8 cellular contexts compared by ENCODE assay signal in the genomic region with DNA sequence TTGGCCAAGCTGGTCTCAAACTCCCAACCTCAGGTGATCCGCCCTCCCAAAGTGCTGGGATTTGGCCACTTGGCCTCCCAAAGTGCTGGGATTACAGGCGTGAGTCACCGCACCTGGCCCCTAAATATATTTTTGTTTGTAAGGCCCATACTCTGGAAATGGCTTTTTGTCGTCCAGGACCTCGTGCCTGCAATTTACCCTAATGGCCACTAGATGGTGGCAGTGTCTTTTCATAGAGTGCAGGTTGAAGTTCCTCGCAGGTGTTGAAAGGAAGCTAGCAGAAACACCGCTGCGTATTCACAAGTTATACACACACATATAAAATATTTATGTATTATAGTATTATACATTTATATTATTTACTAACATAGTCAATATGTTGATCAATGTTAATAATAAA.
DNase-seq lines count a peak whose midpoint lies in the region; ATAC-seq, FAIRE-seq and TF ChIP-seq lines count a peak whose summit lies in the region.

No MANE protein-coding gene starts in this region.

- CTCF ChIA-PET in CD4-positive, alpha-beta T cell (lab: Charles Lee): no interaction called here

- H3K4me3 Mint-ChIP-seq in CD4-positive, alpha-beta T cell: no peak overlapping the region

- H3K9ac ChIP-seq in GM23248 (no peak overlapping the region), keratinocyte (ENCODE audit: control insufficient read depth, extremely low read depth, insufficient read depth, low read length) (no peak overlapping the region)

- H3K4me2 ChIP-seq in GM23248 (ENCODE audit: unreplicated experiment) (no peak overlapping the region), keratinocyte (ENCODE audit: control insufficient read depth, extremely low read depth, insufficient read depth, low read depth, low read length) (no peak overlapping the region)

- FAIRE-seq in keratinocyte (lab: Jason Lieb, UNC): no peak

- H3K4me1 ChIP-seq in GM23248 (ENCODE audit: insufficient read depth): peaks cover 10% of the 10 kb centered on the region; the same call in 1 of the 2 replicates
- no peaks in the 10 kb centered on the region for H3K4me1 ChIP-seq in keratinocyte (ENCODE audit: control insufficient read depth, extremely low read depth, insufficient read depth, low read length)

- no peak for ATAC-seq in CD4-positive, alpha-beta T cell (ENCODE audit: poor library complexity)
- no peak for ATAC-seq in HG02798 (IDR thresholded peaks at IDR 0.05; ENCODE audit: poor library complexity, unreplicated experiment)
- no peak for ATAC-seq in GM21381 (IDR thresholded peaks at IDR 0.05; ENCODE audit: unreplicated experiment)
- no peak for ATAC-seq in GM18870 (IDR thresholded peaks at IDR 0.05; ENCODE audit: unreplicated experiment)

- no peaks in the 10 kb centered on the region for H3K79me2 ChIP-seq in GM23248 (ENCODE audit: insufficient read depth)
- H3K79me2 ChIP-seq in keratinocyte (ENCODE audit: control insufficient read depth, insufficient read depth, low read length): no peaks in the 10 kb centered on the region

- in situ Hi-C loops in GM23248 (cut with MboI): loop anchor here (25.0 kb wide), 2 partner anchors 1207 to 1432 kb away; no protein-coding TSS in a partner anchor
- in situ Hi-C loops in SK-MEL-5 (cut with HindIII; ENCODE audit: low pct_unique_long_range_greater_than_20kb, low sequenced_read_pairs): no loop called here

- H3K4me3 ChIP-seq in GM23248 (no peak overlapping the region), keratinocyte (ENCODE audit: control insufficient read depth in 2 of 3, extremely low read depth in 1 of 3, insufficient read depth in 2 of 3, low read depth in 1 of 3, low read length in 3 of 3) (no peak overlapping the region)

- H2AFZ ChIP-seq in GM23248: no peak overlapping the region
- H2AFZ ChIP-seq in keratinocyte (ENCODE audit: control insufficient read depth, low read length): no peak overlapping the region

- dilution Hi-C loops in keratinocyte (cut with MboI; ENCODE audit: extremely low pct_ligation_motif_present, low sequenced_read_pairs): no loop called here

- H3K27me3 ChIP-seq in CD4-positive, alpha-beta T cell (ENCODE audit: control insufficient read depth, insufficient read depth, low read length): no peaks in the 10 kb centered on the region
- H3K27me3 ChIP-seq in GM23248 (replicated peaks; ENCODE audit: insufficient read depth) (no peaks in the 10 kb centered on the region), keratinocyte (ENCODE audit: control insufficient read depth, extremely low read depth, insufficient read depth, low read length) (no peaks in the 10 kb centered on the region)

- H3K9me1 ChIP-seq in keratinocyte (ENCODE audit: control insufficient read depth, extremely low read depth, insufficient read depth, low read length): no peaks in the 10 kb centered on the region

- H3K9me3 Mint-ChIP-seq in CD4-positive, alpha-beta T cell: peaks cover 2% of the 10 kb centered on the region

- POLR2A ChIA-PET in CD4-positive, alpha-beta T cell (lab: Charles Lee): no interaction called here

- H4K20me1 ChIP-seq in GM23248 (ENCODE audit: insufficient read depth) (no peaks in the 10 kb centered on the region), keratinocyte (ENCODE audit: control insufficient read depth, extremely low read depth, insufficient read depth, low read length) (no peaks in the 10 kb centered on the region)

- peaks cover 7% of the 10 kb centered on the region; the same call in 1 of the 2 replicates for H3F3A ChIP-seq in GM23248 (ENCODE audit: insufficient read depth)

- no peaks in the 10 kb centered on the region for H3K4me1 Mint-ChIP-seq in CD4-positive, alpha-beta T cell (ENCODE audit: low read depth)

- no peaks in the 10 kb centered on the region for H3K27me3 Mint-ChIP-seq in CD4-positive, alpha-beta T cell

- H3K27ac Mint-ChIP-seq in CD4-positive, alpha-beta T cell: no peak overlapping the region

- intact Hi-C loops in CD4-positive, alpha-beta T cell (cut with DNase I, micrococcal nuclease): no loop called here

- H3K27ac ChIP-seq in CD4-positive, alpha-beta T cell (ENCODE audit: low read depth, low read length): no peak overlapping the region
- H3K27ac ChIP-seq in GM23248 (no peak overlapping the region), keratinocyte (ENCODE audit: control insufficient read depth, insufficient read depth, low read length) (no peak overlapping the region)

- TF ChIP-seq CTCF in CD4-positive, alpha-beta T cell (IDR thresholded peaks at IDR 0.05): peak; percentile 42
- TF ChIP-seq CTCF in keratinocyte (optimal IDR thresholded peaks at IDR 0.05 in 1 of 3, IDR thresholded peaks at IDR 0.05 in 1 of 3, conservative IDR thresholded peaks at IDR 0.05 in 1 of 3; ENCODE audit: extremely low read depth in 1 of 3, insufficient read depth in 2 of 3, low read length in 3 of 3): peak; percentile 64 to 81 (median 78)

- no peaks in the 10 kb centered on the region for H3K36me3 Mint-ChIP-seq in CD4-positive, alpha-beta T cell (ENCODE audit: low read depth)

- H3K9me3 ChIP-seq in CD4-positive, alpha-beta T cell (ENCODE audit: control insufficient read depth, low read length): peaks cover 5% of the 10 kb centered on the region
- H3K9me3 ChIP-seq in GM23248 (ENCODE audit: low read depth) (no peaks in the 10 kb centered on the region), keratinocyte (ENCODE audit: control insufficient read depth, low read depth, low read length) (no peaks in the 10 kb centered on the region)

- no peak for DNase-seq in CD4-positive, alpha-beta T cell
- peak; percentile 14 for DNase-seq in GM23248
- DNase-seq in SK-MEL-5 (ENCODE audit: low read depth, low spot score): peak; percentile 55
- DNase-seq in keratinocyte (ENCODE audit: low read depth, low spot score): peak; percentile 9
- DNase-seq in ecto neural progenitor cell (ENCODE audit: low spot score): no peak

- H3K9me2 ChIP-seq in GM23248 (ENCODE audit: insufficient read depth): no peaks in the 10 kb centered on the region

- H3K36me3 ChIP-seq in GM23248 (ENCODE audit: low read depth) (no peaks in the 10 kb centered on the region), keratinocyte (ENCODE audit: control insufficient read depth in 2 of 2, extremely low read depth in 1 of 2, insufficient read depth in 2 of 2, low read length in 2 of 2) (no peaks in the 10 kb centered on the region)

- WGBS in GM23248 (ENCODE audit: low coverage in 1 of 2, low lambda C conversion rate in 2 of 2, missing lambda C conversion rate in 2 of 2), 2 experiments: 68 to 74% methylated on average over 8 of the region's 8 CpGs

Comparison
In these comparisons a context has a peak if more than half of its experiments do, and no peak if none do; other contexts are left out.
1. DNase-seq: peak in GM23248 (single experiment), SK-MEL-5 (single experiment) and keratinocyte (single experiment); none in CD4-positive, alpha-beta T cell (0 of 10) and ecto neural progenitor cell (single experiment).